In the genomic region with DNA sequence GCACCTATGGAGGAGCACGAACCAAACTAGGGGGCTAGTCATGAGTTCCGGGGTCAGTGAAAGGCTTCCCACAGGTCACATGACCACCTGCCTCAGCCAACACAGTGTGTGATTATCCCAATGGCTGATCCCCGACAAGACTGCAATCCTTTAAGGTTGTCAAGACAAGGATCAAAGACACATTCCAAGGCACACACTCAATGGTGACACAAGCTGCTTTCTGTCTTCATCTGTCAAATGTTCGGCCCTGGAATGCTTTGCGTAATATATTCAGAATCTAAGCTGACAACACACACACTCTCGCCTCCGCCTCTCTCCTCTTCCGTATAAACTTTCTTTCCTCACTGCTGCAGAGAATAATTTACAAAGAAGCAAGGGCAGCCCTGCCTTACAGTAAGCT, we compare ENCODE assay signal across 14 cellular contexts. TPM values are rescaled to one million over a fixed set of nuclear protein-coding genes. Genes with fewer than 3 reads are reported as not detected.
DNase-seq lines count a peak whose midpoint lies in the region; ATAC-seq and TF ChIP-seq lines count a peak whose summit lies in the region.
"Had no signal": no experiment of that assay in that cellular context is flagged by ENCODE, and none has a peak within 500 bp of the region (broad histone marks: within the 10 kb centered on the region; RNA-seq: fewer than 3 reads in every experiment).

No MANE protein-coding gene starts in this region.

- H3K27me3 ChIP-seq in CD4-positive, CD25-positive, alpha-beta regulatory T cell (ENCODE audit: control insufficient read depth, insufficient read depth, low read length) = no peaks in the 10 kb centered on the region
- H3K27me3 ChIP-seq: right lobe of liver had no signal

- POLR2A ChIA-PET in T-cell (lab: Charles Lee) = interaction anchor here in 1 of 2 donors (0.7 kb wide), 1 partner anchor 238 kb away, joined by 3 read pairs; no protein-coding TSS in a partner anchor

- no peaks in the 10 kb centered on the region for H3K27me3 Mint-ChIP-seq in CD4-positive, CD25-positive, alpha-beta regulatory T cell
- H3K27me3 Mint-ChIP-seq in T-cell (no peaks in the 10 kb centered on the region), neural crest cell (ENCODE audit: low read depth) (no peaks in the 10 kb centered on the region), HFFc6 (ENCODE audit: insufficient read depth) (peaks cover 1% of the 10 kb centered on the region; the same call in 1 of the 2 replicates)

- no peaks in the 10 kb centered on the region for H3K9me3 ChIP-seq in CD4-positive, CD25-positive, alpha-beta regulatory T cell (ENCODE audit: control insufficient read depth in 2 of 2, low read length in 2 of 2)
- H3K9me3 ChIP-seq: right lobe of liver had no signal

- CTCF ChIA-PET in T-cell (lab: Charles Lee) = interaction anchor here (0.6 to 1.2 kb wide), 2 partner anchors 10 to 634 kb away, joined by 3 read pairs; no protein-coding TSS in a partner anchor

- no peaks in the 10 kb centered on the region for H3K9me3 Mint-ChIP-seq in CD4-positive, CD25-positive, alpha-beta regulatory T cell
- H3K9me3 Mint-ChIP-seq in T-cell (no peaks in the 10 kb centered on the region), neural crest cell (no peaks in the 10 kb centered on the region), HFFc6 (no peaks in the 10 kb centered on the region)

- peak overlapping the region; percentile 29 to 94 (median 89) for H3K27ac Mint-ChIP-seq in CD4-positive, CD25-positive, alpha-beta regulatory T cell
- H3K27ac Mint-ChIP-seq in T-cell = peak overlapping the region; percentile 83 to 100
- H3K27ac Mint-ChIP-seq in neural crest cell (ENCODE audit: unreplicated experiment) = peak overlapping the region; percentile 89
- H3K27ac Mint-ChIP-seq in HFFc6 = no peak overlapping the region

- no peak for DNase-seq in CD4-positive, CD25-positive, alpha-beta regulatory T cell
- no peak for DNase-seq in T-cell
- DNase-seq in foreskin fibroblast = peak; percentile 74 to 83
- no peak for DNase-seq in neural crest cell (ENCODE audit: low read depth, low spot score)
- DNase-seq in HFFc6 = no peak
- no peak for DNase-seq in NCI-H1092 (lab: John Stamatoyannopoulos, UW)
- DNase-seq in SKM-1 (lab: John Stamatoyannopoulos, UW; ENCODE audit: unreplicated experiment) = no peak
- DNase-seq: DMS79, KG1, NCI-H226, right lobe of liver, SHP77 treated with DMSO at 0.1 percent for 48 hours had no signal

- no peak overlapping the region for H3K4me3 ChIP-seq in CD4-positive, CD25-positive, alpha-beta regulatory T cell (ENCODE audit: low read depth, low read length)
- no peak overlapping the region for H3K4me3 ChIP-seq in foreskin fibroblast (ENCODE audit: low read depth in 1 of 2, low read length in 2 of 2)
- H3K4me3 ChIP-seq: coronary artery, right lobe of liver had no signal

- H3K4me1 Mint-ChIP-seq in CD4-positive, CD25-positive, alpha-beta regulatory T cell = peaks cover 18 to 97% (median 74%) of the 10 kb centered on the region in 4 donors
- H3K4me1 Mint-ChIP-seq in T-cell (peaks cover 92 to 94% (median 92%) of the 10 kb centered on the region in 3 donors), neural crest cell (peaks cover 37% of the 10 kb centered on the region), HFFc6 (ENCODE audit: low read depth) (peaks cover 42% of the 10 kb centered on the region)

- H3K36me3 ChIP-seq in CD4-positive, CD25-positive, alpha-beta regulatory T cell (ENCODE audit: control insufficient read depth, insufficient read depth, low read length) = peaks cover 18% of the 10 kb centered on the region
- H3K36me3 ChIP-seq: right lobe of liver had no signal

- peak overlapping the region in 2 of 4 donors; percentile 11 to 88 for H3K4me3 Mint-ChIP-seq in CD4-positive, CD25-positive, alpha-beta regulatory T cell
- H3K4me3 Mint-ChIP-seq in T-cell (peak overlapping the region in 1 of 3 donors; percentile 53), neural crest cell (no peak overlapping the region), HFFc6 (no peak overlapping the region)

- H3K36me3 Mint-ChIP-seq in CD4-positive, CD25-positive, alpha-beta regulatory T cell = peaks cover 22% of the 10 kb centered on the region
- H3K36me3 Mint-ChIP-seq in T-cell (peaks cover 13% of the 10 kb centered on the region), neural crest cell (ENCODE audit: low read depth) (no peaks in the 10 kb centered on the region), HFFc6 (ENCODE audit: low read depth) (no peaks in the 10 kb centered on the region)

- peaks cover 86% of the 10 kb centered on the region for H3K4me1 ChIP-seq in CD4-positive, CD25-positive, alpha-beta regulatory T cell (ENCODE audit: control insufficient read depth, insufficient read depth, low read length, poor library complexity, severe bottlenecking)

- TF ChIP-seq CTCF in foreskin fibroblast (IDR thresholded peaks at IDR 0.05; ENCODE audit: low read depth, low read length) (no peak), neural crest cell (conservative IDR thresholded peaks at IDR 0.05) (no peak), HFFc6 (IDR thresholded peaks at IDR 0.05) (no peak)

- no peak for ATAC-seq in CD4-positive, CD25-positive, alpha-beta regulatory T cell (ENCODE audit: low read depth in 2 of 2)
- ATAC-seq in T-cell (replicated peaks in 1 of 4) = no peak
- no peak for ATAC-seq in HG03432 (IDR thresholded peaks at IDR 0.05; ENCODE audit: unreplicated experiment)
- ATAC-seq: right lobe of liver had no signal

- peak overlapping the region; percentile 60 for H3K27ac ChIP-seq in CD4-positive, CD25-positive, alpha-beta regulatory T cell (ENCODE audit: insufficient read depth, low read length, poor library complexity, severe bottlenecking)

RNA-seq across cellular contexts. Expression of a gene that starts 11.7 kb away (rescaled TPM):
- total RNA-seq in CD4-positive, CD25-positive, alpha-beta regulatory T cell = 106 TPM
- polyA plus RNA-seq in CD4-positive, CD25-positive, alpha-beta regulatory T cell = 10 to 100 TPM in 2 of 4 donors, 1 to 10 TPM in 2; 8.0 to 12.1 (median 10.0) TPM
- total RNA-seq in T-cell = 100 to 1,000 TPM in 2 of 5 donors, 10 to 100 TPM in 3; 90.2 to 101 (median 98.3) TPM
- total RNA-seq in neural crest cell = 121 and 122 TPM in 2 replicates
- total RNA-seq in HFFc6 (2021; fragmentation: NEBNext Ultra II Directional; extraction: Animal tissue kit (Norgen Biotek cat#: 25700)) = 10 to 100 TPM; 57.6 to 80.9 (median 70.4) TPM

RNA-seq across cellular contexts. Expression of a gene that starts 52.2 kb away (rescaled TPM):
- 38.8 TPM for total RNA-seq in CD4-positive, CD25-positive, alpha-beta regulatory T cell
- 1 to 10 TPM; 1.2 to 3.1 (median 2.8) TPM for polyA plus RNA-seq in CD4-positive, CD25-positive, alpha-beta regulatory T cell
- total RNA-seq in T-cell (10 to 100 TPM; 43.3 to 74.8 (median 69.8) TPM), neural crest cell (1.6 and 2.6 TPM in 2 replicates)
- total RNA-seq in HFFc6 (2021; fragmentation: NEBNext Ultra II Directional; extraction: Animal tissue kit (Norgen Biotek cat#: 25700)) = 1 to 10 TPM; 2.2 to 2.7 (median 2.3) TPM

Comparison
In these comparisons a context has a peak if more than half of its experiments do, and no peak if none do; other contexts are left out.
1. DNase-seq: peak in foreskin fibroblast (2 of 2); none in CD4-positive, CD25-positive, alpha-beta regulatory T cell (0 of 3), T-cell (0 of 34), neural crest cell (single experiment), HFFc6 (single experiment), NCI-H1092 (single experiment) and SKM-1 (single experiment).
2. RNA of a gene that starts 52.2 kb away (total RNA-seq): 43.3 to 74.8 TPM in T-cell and 38.8 TPM in CD4-positive, CD25-positive, alpha-beta regulatory T cell (single experiment); 1.6 to 2.6 TPM in neural crest cell and 2.2 to 2.7 TPM in HFFc6; every median in the first group is over 10 times any median in the second.